ENCODE assay signal across 17 cellular contexts in genomic region chr20:59810376-59811187, GRCh38.
DNase-seq lines count a peak whose midpoint lies in the region; ATAC-seq and TF ChIP-seq lines count a peak whose summit lies in the region.
"Had no signal": no experiment of that assay in that cellular context is flagged by ENCODE, and none has a peak within 500 bp of the region (broad histone marks: within the 10 kb centered on the region; RNA-seq: fewer than 3 reads in every experiment).

No MANE protein-coding gene starts in this region.

- H3K27me3 ChIP-seq in heart right ventricle, result peaks cover 0 to 6% (median 0%) of the 10 kb centered on the region in 7 donors
- no peaks in the 10 kb centered on the region for H3K27me3 ChIP-seq in layer of hippocampus (ENCODE audit: control insufficient read depth, insufficient read depth, low read length)

- H3K4me3 Mint-ChIP-seq in type B pancreatic cell, result no peak overlapping the region
- H3K4me3 Mint-ChIP-seq: activated CD8-positive, alpha-beta T cell treated with anti-CD3 and anti-CD28 coated beads, Interleukin-2, amount 10 ng/mL, durations not matched to agents 7 days and 5 days; activated T-helper 17 cell treated with anti-CD3 and anti-CD28 coated beads, Interleukin-2, amount 50 U/mL, for 72 hours; CD8-positive, alpha-beta memory T cell had no signal

- DNase-seq in cardiac septum (ENCODE audit: low spot score), result peak; percentile 14
- no peak for DNase-seq in heart right ventricle
- DNase-seq in NCI-H2227 treated with DMSO at 0.1 percent for 48 hours (lab: John Stamatoyannopoulos, UW), result peak; percentile 76
- DNase-seq in type B pancreatic cell (ENCODE audit: extremely low spot score, unreplicated experiment), result peak; percentile 24
- no peak for DNase-seq in NCI-H187 (lab: John Stamatoyannopoulos, UW)
- DNase-seq in SKM-1 treated with dmso at 0.1 percent for 144 hours (lab: John Stamatoyannopoulos, UW; ENCODE audit: unreplicated experiment), result no peak
- DNase-seq: activated CD8-positive, alpha-beta T cell treated with anti-CD3 and anti-CD28 coated beads, Interleukin-2, amount 10 ng/mL, durations not matched to agents 7 days and 5 days; CD8-positive, alpha-beta memory T cell; Kasumi-1; left ventricle myocardium inferior; NCI-H1092; stimulated activated CD4-positive, alpha-beta T cell treated with anti-CD3 and anti-CD28 coated beads, Interleukin-2, amount 100 ng/mL, for 48 hours had no signal

- no peaks in the 10 kb centered on the region for H3K36me3 Mint-ChIP-seq in type B pancreatic cell
- H3K36me3 Mint-ChIP-seq: CD8-positive, alpha-beta memory T cell had no signal

- H3K27ac Mint-ChIP-seq in type B pancreatic cell, result peak overlapping the region; percentile 16
- H3K27ac Mint-ChIP-seq: activated CD8-positive, alpha-beta T cell treated with anti-CD3 and anti-CD28 coated beads, Interleukin-2, amount 10 ng/mL, durations not matched to agents 7 days and 5 days; activated T-helper 17 cell treated with anti-CD3 and anti-CD28 coated beads, Interleukin-2, amount 50 U/mL, for 72 hours; CD8-positive, alpha-beta memory T cell had no signal

- peaks cover 13% of the 10 kb centered on the region for H3K27me3 Mint-ChIP-seq in type B pancreatic cell
- H3K27me3 Mint-ChIP-seq: activated T-helper 17 cell treated with anti-CD3 and anti-CD28 coated beads, Interleukin-2, amount 50 U/mL, for 72 hours had no signal

- H3K4me1 Mint-ChIP-seq in type B pancreatic cell (ENCODE audit: unreplicated experiment), result peaks cover 5% of the 10 kb centered on the region
- H3K4me1 Mint-ChIP-seq: activated T-helper 17 cell treated with anti-CD3 and anti-CD28 coated beads, Interleukin-2, amount 50 U/mL, for 72 hours; CD8-positive, alpha-beta memory T cell had no signal

- no peaks in the 10 kb centered on the region for H3K4me1 ChIP-seq in heart right ventricle
- H3K4me1 ChIP-seq: left ventricle myocardium inferior had no signal

- no peak overlapping the region for H3K4me3 ChIP-seq in heart right ventricle
- H3K4me3 ChIP-seq: left ventricle myocardium inferior had no signal

- H3K9me3 Mint-ChIP-seq in type B pancreatic cell, result no peaks in the 10 kb centered on the region
- H3K9me3 Mint-ChIP-seq: activated T-helper 17 cell treated with anti-CD3 and anti-CD28 coated beads, Interleukin-2, amount 50 U/mL, for 72 hours; CD8-positive, alpha-beta memory T cell had no signal

- TF ChIP-seq CTCF in heart right ventricle (IDR thresholded peaks at IDR 0.05) (no peak), type B pancreatic cell (conservative IDR thresholded peaks at IDR 0.05) (no peak)

- no peaks in the 10 kb centered on the region for H3K36me3 ChIP-seq in heart right ventricle
- H3K36me3 ChIP-seq: left ventricle myocardium inferior had no signal

- H3K27ac ChIP-seq in heart right ventricle (no peak overlapping the region), layer of hippocampus (ENCODE audit: low read depth, low read length) (peak overlapping the region; percentile 39)
- H3K27ac ChIP-seq: left ventricle myocardium inferior, RWPE1 had no signal

- 84% methylated on average over 16 of the region's 16 CpGs for WGBS in heart right ventricle, 2 donors

- H3K9me3 ChIP-seq in heart right ventricle, result no peaks in the 10 kb centered on the region
- H3K9me3 ChIP-seq: left ventricle myocardium inferior had no signal

- intact Hi-C loops in cardiac septum (cut with DNase I), result no loop called here
- intact Hi-C loops in heart right ventricle (cut with DNase I), result no loop called here

- ATAC-seq in heart right ventricle, result no peak
- no peak for ATAC-seq in HG03469 (IDR thresholded peaks at IDR 0.05; ENCODE audit: unreplicated experiment)
- ATAC-seq: activated CD8-positive, alpha-beta T cell treated with anti-CD3 and anti-CD28 coated beads, Interleukin-2, amount 10 ng/mL, durations not matched to agents 7 days and 5 days; activated T-helper 17 cell treated with anti-CD3 and anti-CD28 coated beads, Interleukin-2, amount 50 U/mL, for 72 hours; esophagus mucosa had no signal

Comparison
In these comparisons a context has a peak if more than half of its experiments do, and no peak if none do; other contexts are left out.
1. DNase-seq: peak in cardiac septum (single experiment), NCI-H2227 treated with DMSO at 0.1 percent for 48 hours (single experiment) and type B pancreatic cell (single experiment); none in heart right ventricle (0 of 2), NCI-H187 (0 of 2) and SKM-1 treated with dmso at 0.1 percent for 144 hours (single experiment).